Comparison of ENCODE assay signal across 15 cellular contexts in the genomic region with DNA sequence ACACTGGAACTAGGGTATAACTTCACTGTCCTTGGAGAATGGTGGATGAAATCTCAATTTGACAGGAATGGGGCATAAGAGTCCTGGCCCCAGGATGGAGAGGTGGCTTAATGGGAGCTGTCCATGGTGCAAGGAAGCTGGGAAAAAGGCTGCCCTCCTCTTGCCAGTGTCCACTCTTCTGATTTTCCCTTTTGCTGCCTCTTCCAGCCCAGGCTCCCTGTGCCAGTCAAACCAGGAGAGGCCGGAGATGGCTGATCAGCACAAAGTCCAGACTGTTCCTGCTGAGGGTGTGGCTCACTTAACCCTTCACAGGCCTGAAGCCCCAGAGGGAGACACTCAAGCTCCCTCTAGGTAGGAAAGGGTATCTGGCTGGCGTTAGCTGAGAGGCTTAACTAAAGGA. TPM values are rescaled to one million over a fixed set of nuclear protein-coding genes. Genes with fewer than 3 reads are reported as not detected.
DNase-seq lines count a peak whose midpoint lies in the region; ATAC-seq and TF ChIP-seq lines count a peak whose summit lies in the region.
"Had no signal": no experiment of that assay in that cellular context is flagged by ENCODE, and none has a peak within 500 bp of the region (broad histone marks: within the 10 kb centered on the region; RNA-seq: fewer than 3 reads in every experiment).

A gene (minus strand): TSS at position 240 of the 400 bp plus-strand sequence. CDS start 1,806 bp downstream, outside the sequence.

- H3K36me3 Mint-ChIP-seq in Caco-2 (ENCODE audit: insufficient read depth, unreplicated experiment), result no peaks in the 10 kb centered on the region
- H3K36me3 Mint-ChIP-seq in dendritic cell treated with granulocyte-macrophage colony-stimulating factor and Interleukin-4, amounts not matched to agents 40 ng/mL and 50 ng/mL, for 4 days (ENCODE audit: low read depth), result no peaks in the 10 kb centered on the region

- H3K9me3 ChIP-seq in Caco-2 (no peaks in the 10 kb centered on the region), Loucy (ENCODE audit: insufficient read depth, low read depth, low read length) (no peaks in the 10 kb centered on the region), mucosa of rectum (ENCODE audit: control insufficient read depth in 2 of 2, low read length in 2 of 2) (no peaks in the 10 kb centered on the region)

- H3K27me3 ChIP-seq in Caco-2 (replicated peaks; ENCODE audit: control insufficient read depth, insufficient read depth, low read length) (no peaks in the 10 kb centered on the region), Loucy (ENCODE audit: insufficient read depth, low read length, poor library complexity, severe bottlenecking) (no peaks in the 10 kb centered on the region), mucosa of rectum (ENCODE audit: control insufficient read depth in 2 of 2, insufficient read depth in 2 of 2, low read length in 2 of 2) (no peaks in the 10 kb centered on the region)

- H3K4me2 ChIP-seq in Loucy (ENCODE audit: low read depth, low read length, poor library complexity, severe bottlenecking), result peak within 1 kb of the TSS; percentile 51

- peaks cover 22% of the 10 kb centered on the region for H3K4me1 ChIP-seq in Caco-2
- peaks cover 29% of the 10 kb centered on the region for H3K4me1 ChIP-seq in Loucy (ENCODE audit: insufficient read depth, low read length, poor library complexity, severe bottlenecking)
- H3K4me1 ChIP-seq in mucosa of rectum (ENCODE audit: control insufficient read depth in 2 of 2, insufficient read depth in 2 of 2, low read length in 2 of 2), result peaks cover 29 to 40% of the 10 kb centered on the region in 2 donors

- H3K9ac ChIP-seq in Loucy (ENCODE audit: low read depth, low read length, poor library complexity, severe bottlenecking) (no peak within 1 kb of the TSS), mucosa of rectum (ENCODE audit: low read depth in 1 of 2, low read length in 2 of 2) (peak within 1 kb of the TSS; percentile 74 to 77)

- peaks cover 5% of the 10 kb centered on the region; the same call in 1 of the 2 replicates for H3K36me3 ChIP-seq in Caco-2 (ENCODE audit: control insufficient read depth, insufficient read depth, low read length)
- H3K36me3 ChIP-seq in Loucy (ENCODE audit: insufficient read depth, low read length), result no peaks in the 10 kb centered on the region
- H3K36me3 ChIP-seq in mucosa of rectum (ENCODE audit: control insufficient read depth in 2 of 2, insufficient read depth in 2 of 2, low read length in 2 of 2), result peaks cover 8 to 10% of the 10 kb centered on the region in 2 donors

- H3K27ac ChIP-seq in mucosa of rectum (ENCODE audit: low read depth in 2 of 2, low read length in 2 of 2), result peak within 1 kb of the TSS; percentile 78 to 86
- H3K27ac ChIP-seq: epithelial cell of prostate had no signal

- TF ChIP-seq CTCF in Caco-2 (IDR thresholded peaks at IDR 0.05; ENCODE audit: insufficient read depth in 1 of 2, low read depth in 1 of 2, low read length in 1 of 2, severe bottlenecking in 1 of 2, unreplicated experiment in 1 of 2), result no peak
- no peak for TF ChIP-seq CTCF in Loucy (conservative IDR thresholded peaks at IDR 0.05; ENCODE audit: low read length)

- intact Hi-C loops in Caco-2 (cut with micrococcal nuclease; ENCODE audit: unreplicated experiment), result no loop called here
- intact Hi-C loops in dendritic cell treated with granulocyte-macrophage colony-stimulating factor and Interleukin-4, amounts not matched to agents 40 ng/mL and 50 ng/mL, for 4 days (cut with micrococcal nuclease), result loop anchor here (5.0 kb wide), 1 partner anchor 43 kb away; a partner anchor contains a TSS

- peak within 1 kb of the TSS; percentile 27 for H3K27ac Mint-ChIP-seq in Caco-2 (ENCODE audit: unreplicated experiment)
- peak within 1 kb of the TSS; percentile 84 for H3K27ac Mint-ChIP-seq in dendritic cell treated with granulocyte-macrophage colony-stimulating factor and Interleukin-4, amounts not matched to agents 40 ng/mL and 50 ng/mL, for 4 days
- H3K27ac Mint-ChIP-seq: nephron had no signal

- H3K79me2 ChIP-seq in Loucy (ENCODE audit: insufficient read depth, low read length), result no peaks in the 10 kb centered on the region

- no TSS peak for BruUV-seq in Caco-2 (replicated peaks; lab: Mats Ljungman, UMichigan)

- H3K4me3 ChIP-seq in Caco-2 (ENCODE audit: low read depth, low read length) (peak within 1 kb of the TSS; percentile 25), Loucy (ENCODE audit: low read length, poor library complexity, severe bottlenecking) (no peak within 1 kb of the TSS), mucosa of rectum (ENCODE audit: low read length in 2 of 2) (peak within 1 kb of the TSS; percentile 83 to 84)

- no peak for ATAC-seq in GM19395 (IDR thresholded peaks at IDR 0.05; ENCODE audit: unreplicated experiment)

- no peaks in the 10 kb centered on the region for H3K27me3 Mint-ChIP-seq in Caco-2 (ENCODE audit: insufficient read depth, unreplicated experiment)
- H3K27me3 Mint-ChIP-seq in dendritic cell treated with granulocyte-macrophage colony-stimulating factor and Interleukin-4, amounts not matched to agents 40 ng/mL and 50 ng/mL, for 4 days, result no peaks in the 10 kb centered on the region

- H4K20me1 ChIP-seq in Loucy (ENCODE audit: insufficient read depth, low read length, poor library complexity, severe bottlenecking), result no peaks in the 10 kb centered on the region

- no peaks in the 10 kb centered on the region for H3K9me2 ChIP-seq in Loucy (replicated peaks; ENCODE audit: low read depth, low read length)

- H3K9me3 Mint-ChIP-seq in Caco-2 (ENCODE audit: unreplicated experiment), result no peaks in the 10 kb centered on the region
- no peaks in the 10 kb centered on the region for H3K9me3 Mint-ChIP-seq in dendritic cell treated with granulocyte-macrophage colony-stimulating factor and Interleukin-4, amounts not matched to agents 40 ng/mL and 50 ng/mL, for 4 days
- H3K9me3 Mint-ChIP-seq: nephron had no signal

- DNase-seq in Caco-2 (peak; percentile 49 to 57), NCI-H748 treated with DMSO at 0.1 percent for 48 hours (lab: John Stamatoyannopoulos, UW) (no peak), GM19238 (ENCODE audit: insufficient read length, low spot score) (no peak), retina (no peak)
- DNase-seq: activated CD4-positive, CD25-positive, alpha-beta regulatory T cell; activated T-cell treated with anti-CD3 and anti-CD28 coated beads, Interleukin-2, amount 50 U/mL, for 1 hour; KBM-7; SHP77; stimulated activated CD4-positive, alpha-beta T cell treated with anti-CD3 and anti-CD28 coated beads, Interleukin-12 subunit alpha, Interleukin-12 subunit beta, amount 100 ng/mL, for 4 hours had no signal

- peaks cover 28% of the 10 kb centered on the region for H3K4me1 Mint-ChIP-seq in Caco-2 (ENCODE audit: low read depth, unreplicated experiment)
- H3K4me1 Mint-ChIP-seq in dendritic cell treated with granulocyte-macrophage colony-stimulating factor and Interleukin-4, amounts not matched to agents 40 ng/mL and 50 ng/mL, for 4 days (ENCODE audit: low read depth), result peaks cover 65% of the 10 kb centered on the region

- H3F3A ChIP-seq in Loucy (ENCODE audit: low read depth), result no peaks in the 10 kb centered on the region

- POLR2A ChIA-PET in Caco-2 (lab: Charles Lee), result interaction anchor here (0.8 kb wide), 1 partner anchor 32 kb away, joined by 12 read pairs; no protein-coding TSS in a partner anchor

- no peak within 1 kb of the TSS for H2AFZ ChIP-seq in Loucy (ENCODE audit: low read length)

- peak within 1 kb of the TSS; percentile 57 for H3K4me3 Mint-ChIP-seq in Caco-2 (ENCODE audit: unreplicated experiment)
- H3K4me3 Mint-ChIP-seq in dendritic cell treated with granulocyte-macrophage colony-stimulating factor and Interleukin-4, amounts not matched to agents 40 ng/mL and 50 ng/mL, for 4 days, result no peak within 1 kb of the TSS
- H3K4me3 Mint-ChIP-seq: nephron had no signal

- CTCF ChIA-PET in Caco-2 (lab: Charles Lee), result interaction anchor here (0.6 to 1.7 kb wide), 4 partner anchors 19 to 48 kb away, joined by 3 to 8 read pairs (median 4); no protein-coding TSS in a partner anchor

RNA-seq across cellular contexts. Expression of the gene that starts here (rescaled TPM):
- total RNA-seq in Caco-2 (2022), result 9.3 and 11.9 TPM in 2 replicates

Comparison
In these comparisons a context has a peak if more than half of its experiments do, and no peak if none do; other contexts are left out.
1. DNase-seq: peak in Caco-2 (2 of 2); none in NCI-H748 treated with DMSO at 0.1 percent for 48 hours (single experiment), GM19238 (single experiment) and retina (single experiment).